In genomic region chr7:37690206-37690605, GRCh38 we compare ENCODE assay signal across 1 cellular context.
TF ChIP-seq lines count a peak whose summit lies in the region.

No MANE protein-coding gene starts in this region.

TF ChIP-seq in H1, 55 proteins besides CTCF, POLR2A, EP300 and RAD21:
- TF ChIP-seq POLR2AphosphoS5 (IDR thresholded peaks at IDR 0.05; ENCODE audit: low read depth, low read length) = no peak
- no peak for TF ChIP-seq SP1 (IDR thresholded peaks at IDR 0.05; ENCODE audit: low read depth, low read length)
- no peak for TF ChIP-seq POU5F1 (IDR thresholded peaks at IDR 0.05; ENCODE audit: low read depth, low read length)
- TF ChIP-seq CREB1 (IDR thresholded peaks at IDR 0.05) = no peak
- TF ChIP-seq SP2 (IDR thresholded peaks at IDR 0.05; ENCODE audit: low read length) = no peak
- TF ChIP-seq KDM1A (IDR thresholded peaks at IDR 0.05; ENCODE audit: borderline replicate concordance, low read length) = no peak
